Comparison of ENCODE assay signal across 31 cellular contexts in the genomic region with DNA sequence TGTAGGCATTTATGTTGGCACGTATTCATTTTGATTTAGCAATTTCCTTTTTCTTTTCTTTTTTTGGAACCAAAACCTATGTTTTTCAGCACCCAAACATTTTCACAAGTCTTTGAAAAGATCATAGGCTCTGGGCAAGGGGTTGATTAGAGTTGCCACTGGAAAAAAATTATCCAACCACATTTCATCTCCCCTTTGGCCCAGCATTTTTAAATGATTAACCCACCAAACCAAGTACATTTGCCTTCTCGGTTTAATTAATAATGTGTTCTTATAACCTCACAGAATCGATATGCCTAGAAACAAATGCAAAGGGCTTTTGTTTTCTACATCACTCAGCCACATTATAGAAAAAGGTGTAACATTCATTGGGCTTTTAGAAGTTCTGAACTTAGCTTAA.
"Had no signal": no experiment of that assay in that cellular context is flagged by ENCODE, and none has a peak within 500 bp of the region (broad histone marks: within the 10 kb centered on the region; RNA-seq: fewer than 3 reads in every experiment).

No MANE protein-coding gene starts in this region.

- H3K27ac Mint-ChIP-seq: activated B cell treated with CpG ODN at 0.5 μM for 24 hours; activated CD4-positive, alpha-beta memory T cell treated with anti-CD3 and anti-CD28 coated beads, Interleukin-2, amount 10 ng/mL, durations not matched to agents 7 days and 5 days; activated CD8-positive, alpha-beta memory T cell treated with anti-CD3 and anti-CD28 coated beads, Interleukin-2, amount 10 ng/mL, durations not matched to agents 7 days and 5 days; activated naive CD8-positive, alpha-beta T cell treated with anti-CD3 and anti-CD28 coated beads for 36 hours had no signal

- H3K27me3 Mint-ChIP-seq: activated B cell treated with CpG ODN at 0.5 μM for 24 hours; activated CD4-positive, alpha-beta memory T cell treated with anti-CD3 and anti-CD28 coated beads, Interleukin-2, amount 10 ng/mL, durations not matched to agents 7 days and 5 days; activated CD8-positive, alpha-beta memory T cell treated with anti-CD3 and anti-CD28 coated beads, Interleukin-2, amount 10 ng/mL, durations not matched to agents 7 days and 5 days; activated naive CD8-positive, alpha-beta T cell treated with anti-CD3 and anti-CD28 coated beads for 36 hours had no signal

- H3K4me3 ChIP-seq: PC-9 had no signal

- H3K4me1 Mint-ChIP-seq: activated B cell treated with CpG ODN at 0.5 μM for 24 hours; activated CD4-positive, alpha-beta memory T cell treated with anti-CD3 and anti-CD28 coated beads, Interleukin-2, amount 10 ng/mL, durations not matched to agents 7 days and 5 days; activated CD8-positive, alpha-beta memory T cell treated with anti-CD3 and anti-CD28 coated beads, Interleukin-2, amount 10 ng/mL, durations not matched to agents 7 days and 5 days; activated naive CD8-positive, alpha-beta T cell treated with anti-CD3 and anti-CD28 coated beads for 36 hours had no signal

- H3K4me3 Mint-ChIP-seq: activated B cell treated with CpG ODN at 0.5 μM for 24 hours; activated CD4-positive, alpha-beta memory T cell treated with anti-CD3 and anti-CD28 coated beads, Interleukin-2, amount 10 ng/mL, durations not matched to agents 7 days and 5 days; activated CD8-positive, alpha-beta memory T cell treated with anti-CD3 and anti-CD28 coated beads, Interleukin-2, amount 10 ng/mL, durations not matched to agents 7 days and 5 days; activated naive CD8-positive, alpha-beta T cell treated with anti-CD3 and anti-CD28 coated beads for 36 hours had no signal

- DNase-seq: activated B cell treated with CpG ODN at 0.5 μM for 24 hours; activated CD4-positive, alpha-beta memory T cell treated with anti-CD3 and anti-CD28 coated beads, Interleukin-2, amount 10 ng/mL, durations not matched to agents 7 days and 5 days; activated CD4-positive, alpha-beta T cell treated with anti-CD3 and anti-CD28 coated beads for 4 hours; activated CD4-positive, alpha-beta T cell treated with anti-CD3 and anti-CD28 coated beads, Interleukin-2, amount 50 U/mL, for 1 hour; activated CD4-positive, CD25-positive, alpha-beta regulatory T cell treated with anti-CD3 and anti-CD28 coated beads, Interleukin-2, amount 50 U/mL, for 72 hours; activated CD8-positive, alpha-beta memory T cell treated with anti-CD3 and anti-CD28 coated beads for 24 hours; activated CD8-positive, alpha-beta memory T cell treated with anti-CD3 and anti-CD28 coated beads, Interleukin-2, amount 10 ng/mL, durations not matched to agents 7 days and 5 days; activated CD8-positive, alpha-beta memory T cell treated with anti-CD3 and anti-CD28 coated beads, Interleukin-2, amount 50 U/mL, for 48 hours; activated effector memory CD4-positive, alpha-beta T cell treated with Interleukin-2 at 50 U/mL for 16 hours; activated naive CD4-positive, alpha-beta T cell treated with anti-CD3 and anti-CD28 coated beads, Interleukin-2, amount 50 U/mL, for 16 hours; activated naive CD8-positive, alpha-beta T cell treated with anti-CD3 and anti-CD28 coated beads for 36 hours; activated T-cell treated with anti-CD3 and anti-CD28 coated beads, Interleukin-2, amount 50 U/mL, for 48 hours; amniotic stem cell; aorta; brain microvascular endothelial cell; Karpas-422; KBM-7; NCI-H1105; NCI-H1417 treated with DMSO at 0.1 percent for 48 hours; NCI-H1694 treated with DMSO at 0.1 percent for 48 hours; NCI-H2029; NCI-H510A; NCI-H526; NCI-H748 treated with DMSO at 0.1 percent for 48 hours; NK-92 treated with Interleukin-12 subunit alpha and Interleukin-12 subunit beta, amount 100 ng/mL, for 24 hours; PC-9; Right ventricle myocardium superior; SW 1271; T-helper 1 cell; T-helper 2 cell; T-helper 9 cell had no signal

- H3K36me3 Mint-ChIP-seq: activated CD8-positive, alpha-beta memory T cell treated with anti-CD3 and anti-CD28 coated beads, Interleukin-2, amount 10 ng/mL, durations not matched to agents 7 days and 5 days; activated naive CD8-positive, alpha-beta T cell treated with anti-CD3 and anti-CD28 coated beads for 36 hours had no signal
